21 cellular contexts compared by ENCODE assay signal in the genomic region with DNA sequence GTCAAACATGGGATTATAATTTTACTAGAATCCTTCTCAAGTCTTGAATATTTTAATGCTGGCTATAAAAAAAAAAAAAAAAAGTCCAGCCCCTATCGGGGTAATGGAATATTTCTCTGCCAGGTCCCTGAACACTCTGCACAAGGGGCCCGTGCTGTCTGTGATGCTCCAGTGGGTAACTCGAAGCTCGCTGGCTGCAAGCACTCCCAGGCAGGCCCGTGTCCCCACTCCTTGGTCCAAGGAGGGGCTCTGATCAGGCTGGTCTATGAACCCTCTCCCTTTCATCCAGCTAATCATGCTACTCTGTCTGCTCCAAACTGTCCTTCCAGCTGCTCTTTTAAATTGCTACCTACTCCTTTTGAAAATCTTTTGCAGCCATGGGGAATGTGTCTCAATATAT.
"Had no signal": no experiment of that assay in that cellular context is flagged by ENCODE, and none has a peak within 500 bp of the region (broad histone marks: within the 10 kb centered on the region; RNA-seq: fewer than 3 reads in every experiment).

No MANE protein-coding gene starts in this region.

- DNase-seq: IMR-90, Karpas-422, KG1, MG63, NCI-H1092 treated with DMSO at 0.1 percent for 48 hours, NCI-H1436, NCI-H187, NCI-H2029, NCI-H2081 treated with DMSO at 0.1 percent for 48 hours, NCI-H2171, NCI-H226, NCI-H446, NCI-H510A, NCI-H524 treated with DMSO at 0.1 percent for 48 hours, NCI-H69, NCI-H774, RPMI8226, SHP77, SJCRH30 had no signal

- ATAC-seq: HepG2, SK-N-SH treated with all-trans-retinoic acid at 6 μM for 48 hours had no signal

- H3K4me3 ChIP-seq: MG63, SJCRH30 had no signal

- H3K36me3 ChIP-seq: MG63, SJCRH30 had no signal

- H3K27me3 ChIP-seq: MG63, SJCRH30 had no signal

- H3K27ac ChIP-seq: SJCRH30 had no signal

- H3K9me3 ChIP-seq: MG63, SJCRH30 had no signal
